In the genomic region with DNA sequence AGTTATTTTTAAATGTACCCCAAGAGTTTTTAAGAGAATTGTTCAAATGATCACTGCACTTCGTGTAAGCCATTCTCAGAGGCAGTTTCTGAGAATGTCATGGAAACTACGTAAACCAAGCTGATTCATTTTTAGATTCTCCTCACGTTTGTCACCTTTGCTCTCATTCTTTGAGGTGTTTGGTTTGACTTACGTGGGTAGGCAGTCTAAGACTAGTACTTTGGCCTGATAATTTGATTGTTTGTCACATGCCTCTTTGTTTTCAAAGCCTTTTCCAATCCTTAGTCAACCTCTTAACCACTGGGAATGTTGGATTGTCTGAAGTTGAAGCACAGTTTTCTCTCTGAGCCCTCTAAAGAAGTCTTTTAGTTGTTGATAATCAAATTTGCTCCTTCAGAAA, we compare ENCODE assay signal across 13 cellular contexts. TPM values are rescaled to one million over a fixed set of nuclear protein-coding genes. Genes with fewer than 3 reads are reported as not detected.
DNase-seq lines count a peak whose midpoint lies in the region; ATAC-seq and TF ChIP-seq lines count a peak whose summit lies in the region.
"Had no signal": no experiment of that assay in that cellular context is flagged by ENCODE, and none has a peak within 500 bp of the region (broad histone marks: within the 10 kb centered on the region; RNA-seq: fewer than 3 reads in every experiment).

No MANE protein-coding gene starts in this region.

- ATAC-seq in GM18861 (IDR thresholded peaks at IDR 0.05; ENCODE audit: unreplicated experiment) (peak; percentile 88), GM21723 (IDR thresholded peaks at IDR 0.05; ENCODE audit: unreplicated experiment) (peak; percentile 88), HG03521 (IDR thresholded peaks at IDR 0.05; ENCODE audit: unreplicated experiment) (peak; percentile 83)

- WGBS in endodermal cell (ENCODE audit: insufficient coverage in 1 of 2, insufficient read length in 1 of 2), 2 experiments: 85 to 90% methylated on average over 4 of the region's 4 CpGs

- no peak overlapping the region for H3K4me3 ChIP-seq in endodermal cell (ENCODE audit: low read length)

- peaks cover 35% of the 10 kb centered on the region for H3K36me3 Mint-ChIP-seq in osteocyte (ENCODE audit: unreplicated experiment)
- H3K36me3 Mint-ChIP-seq in endodermal cell (ENCODE audit: low read depth): peaks cover 2% of the 10 kb centered on the region

- peaks cover 77% of the 10 kb centered on the region for H3K4me1 Mint-ChIP-seq in osteocyte (ENCODE audit: unreplicated experiment)
- peaks cover 29% of the 10 kb centered on the region for H3K4me1 Mint-ChIP-seq in endodermal cell

- DNase-seq in osteocyte (ENCODE audit: extremely low spot score, unreplicated experiment) (no peak), iPS-NIHi11 (ENCODE audit: low spot score) (no peak), endodermal cell (no peak), HCEC 1CT (no peak), NCI-H1694 treated with DMSO at 0.1 percent for 48 hours (lab: John Stamatoyannopoulos, UW) (no peak)
- DNase-seq: amniotic stem cell, GDM1, head of caudate nucleus, NCI-H524, T-helper 9 cell had no signal

- no peak overlapping the region for H3K27ac ChIP-seq in endodermal cell (ENCODE audit: low read depth, low read length)

- no peaks in the 10 kb centered on the region for H3K27me3 Mint-ChIP-seq in osteocyte (ENCODE audit: unreplicated experiment)
- H3K27me3 Mint-ChIP-seq in endodermal cell (ENCODE audit: insufficient read depth): no peaks in the 10 kb centered on the region

- no peaks in the 10 kb centered on the region for H3K27me3 ChIP-seq in endodermal cell (ENCODE audit: control insufficient read depth, insufficient read depth, low read length, poor library complexity, severe bottlenecking)

- peaks cover 4% of the 10 kb centered on the region for H3K9me3 Mint-ChIP-seq in osteocyte (ENCODE audit: unreplicated experiment)
- H3K9me3 Mint-ChIP-seq in endodermal cell: peaks cover 5% of the 10 kb centered on the region

- TF ChIP-seq CTCF in osteocyte (IDR thresholded peaks at IDR 0.05) (no peak), endodermal cell (conservative IDR thresholded peaks at IDR 0.05) (no peak)

- H3K4me3 Mint-ChIP-seq in osteocyte (ENCODE audit: unreplicated experiment): no peak overlapping the region
- no peak overlapping the region for H3K4me3 Mint-ChIP-seq in endodermal cell

- peaks cover 8% of the 10 kb centered on the region for H3K36me3 ChIP-seq in endodermal cell (ENCODE audit: control insufficient read depth, insufficient read depth, low read length)

- H3K9me3 ChIP-seq in endodermal cell (ENCODE audit: control insufficient read depth, low read length): no peaks in the 10 kb centered on the region

- peak overlapping the region; percentile 31 for H3K27ac Mint-ChIP-seq in osteocyte (ENCODE audit: unreplicated experiment)
- H3K27ac Mint-ChIP-seq in endodermal cell: no peak overlapping the region

- peaks cover 9% of the 10 kb centered on the region for H3K4me1 ChIP-seq in endodermal cell (ENCODE audit: control insufficient read depth, insufficient read depth, low read length)

- no peak overlapping the region for H3K9ac ChIP-seq in endodermal cell (ENCODE audit: extremely low read depth, low read length, poor library complexity, severe bottlenecking)

RNA-seq across cellular contexts. Expression of gene SEPTIN11, which starts 10.5 kb away (rescaled TPM):
- total RNA-seq in osteocyte (460 and 476 TPM in 2 replicates), endodermal cell (100 to 1,000 TPM; 102 to 116 TPM)
- polyA plus RNA-seq in endodermal cell (2013, experiment 1 of 2): 130 TPM
- 129 TPM for polyA plus RNA-seq in endodermal cell (2013, experiment 2 of 2)
